Comparison of ENCODE assay signal across 31 cellular contexts in the genomic region with DNA sequence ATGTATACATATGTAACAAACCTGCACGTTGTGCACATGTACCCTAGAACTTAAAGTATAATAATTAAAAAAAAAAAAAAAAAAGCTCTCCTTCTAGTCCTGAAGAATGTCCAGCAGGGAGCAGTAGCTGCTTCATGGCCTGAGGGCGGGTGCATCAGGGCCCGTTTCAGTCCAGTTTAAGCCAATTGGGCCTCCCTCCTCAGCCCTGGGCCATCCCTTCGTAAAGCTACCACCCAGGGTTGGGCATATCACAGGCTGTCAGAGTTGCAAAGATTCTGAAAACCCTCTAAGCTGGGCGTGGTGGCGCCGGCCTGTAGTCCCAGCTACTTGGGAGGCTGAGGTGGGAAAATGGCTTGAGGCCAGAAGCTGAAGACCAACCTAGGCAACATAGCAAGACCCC. TPM values are rescaled to one million over a fixed set of nuclear protein-coding genes. Genes with fewer than 3 reads are reported as not detected.
DNase-seq lines count a peak whose midpoint lies in the region; ATAC-seq, FAIRE-seq and TF ChIP-seq lines count a peak whose summit lies in the region.
"Had no signal": no experiment of that assay in that cellular context is flagged by ENCODE, and none has a peak within 500 bp of the region (broad histone marks: within the 10 kb centered on the region; RNA-seq: fewer than 3 reads in every experiment).

No MANE protein-coding gene starts in this region.

- H3K36me3 ChIP-seq in BE2C (no peaks in the 10 kb centered on the region), kidney (ENCODE audit: control insufficient read depth in 1 of 2, insufficient read depth in 2 of 2, low read length in 2 of 2) (no peaks in the 10 kb centered on the region)
- H3K36me3 ChIP-seq: BLaER1 treated with 17β-estradiol and CSF1 and Interleukin-3, amounts not matched to agents 10 nM and 100 nM; left ventricle myocardium inferior; upper lobe of left lung had no signal

- H3K4me3 ChIP-seq in BE2C (ENCODE audit: low read depth, low read length) (no peak overlapping the region), kidney (ENCODE audit: low read length in 2 of 2) (no peak overlapping the region)
- H3K4me3 ChIP-seq: BLaER1 treated with 17β-estradiol and CSF1 and Interleukin-3, amounts not matched to agents 10 nM and 100 nM; left ventricle myocardium inferior; upper lobe of left lung had no signal

- H3K27ac ChIP-seq in kidney (ENCODE audit: low read depth in 2 of 2, low read length in 2 of 2) = no peak overlapping the region
- H3K27ac ChIP-seq: BLaER1 treated with 17β-estradiol and CSF1 and Interleukin-3, amounts not matched to agents 10 nM and 100 nM; left ventricle myocardium inferior; RWPE1; upper lobe of left lung had no signal

- no peak for FAIRE-seq in kidney (lab: Jason Lieb, UNC)
- FAIRE-seq: endometrium, GM12891, small intestine had no signal

- in situ Hi-C loops in SK-MEL-5 (cut with HindIII; ENCODE audit: low pct_unique_long_range_greater_than_20kb, low sequenced_read_pairs) = no loop called here

- no peak overlapping the region for H3K9ac ChIP-seq in kidney (ENCODE audit: low read length in 2 of 2)
- H3K9ac ChIP-seq: BLaER1 treated with 17β-estradiol and CSF1 and Interleukin-3, amounts not matched to agents 10 nM and 100 nM; SK-N-SH had no signal

- H3K27me3 ChIP-seq in BE2C = no peaks in the 10 kb centered on the region
- H3K27me3 ChIP-seq: upper lobe of left lung had no signal

- intact Hi-C loops in kidney (cut with DNase I) = no loop called here

- no peak for ATAC-seq in GM19467 (IDR thresholded peaks at IDR 0.05; ENCODE audit: unreplicated experiment)
- ATAC-seq: naive thymus-derived CD8-positive, alpha-beta T cell had no signal

- TF ChIP-seq CTCF in BE2C (IDR thresholded peaks at IDR 0.05; ENCODE audit: low read depth, low read length) = 0 out of 2 replicates have a peak, but pooled peaks have one; percentile 6
- TF ChIP-seq CTCF in GM12872 (IDR thresholded peaks at IDR 0.05; ENCODE audit: insufficient read depth, low read depth, low read length) = 0 out of 3 replicates have a peak, but pooled peaks have one; percentile 4
- TF ChIP-seq CTCF in kidney (IDR thresholded peaks at IDR 0.05; ENCODE audit: borderline replicate concordance, extremely low read depth, insufficient read depth) = no peak

- H3K4me1 ChIP-seq in BE2C (no peaks in the 10 kb centered on the region), kidney (ENCODE audit: control insufficient read depth in 1 of 2, insufficient read depth in 1 of 2, low read depth in 1 of 2, low read length in 2 of 2) (no peaks in the 10 kb centered on the region)
- H3K4me1 ChIP-seq: left ventricle myocardium inferior had no signal

- H3K9me3 ChIP-seq in BE2C (no peaks in the 10 kb centered on the region), kidney (ENCODE audit: control insufficient read depth in 1 of 2, low read length in 2 of 2) (no peaks in the 10 kb centered on the region)
- H3K9me3 ChIP-seq: BLaER1 treated with 17β-estradiol and CSF1 and Interleukin-3, amounts not matched to agents 10 nM and 100 nM; left ventricle myocardium inferior; SK-N-SH; upper lobe of left lung had no signal

- no peak for DNase-seq in BE2C
- DNase-seq in SK-MEL-5 (ENCODE audit: low read depth, low spot score) = peak; percentile 13
- DNase-seq in kidney = peak; percentile 23
- no peak for DNase-seq in middle frontal gyrus (ENCODE audit: extremely low spot score, low spot score)
- no peak for DNase-seq in NCI-H1417 (lab: John Stamatoyannopoulos, UW)
- DNase-seq: activated naive CD8-positive, alpha-beta T cell treated with anti-CD3 and anti-CD28 coated beads for 36 hours; activated T-cell treated with anti-CD3 and anti-CD28 coated beads for 4 hours; central memory CD4-positive, alpha-beta T cell; dermis blood vessel endothelial cell; hypothalamus; KBM-7; left ventricle myocardium inferior; midbrain; NCI-H1105; NCI-H2029; NCI-H2227 treated with DMSO at 0.1 percent for 48 hours; nucleus accumbens; SK-N-SH; small intestine; stimulated activated CD4-positive, alpha-beta T cell treated with anti-CD3 and anti-CD28 coated beads, Interleukin-1b, Interleukin-23, amount 100 ng/mL, for 48 hours; upper lobe of left lung had no signal

RNA-seq across cellular contexts. Expression of a gene that starts 5.4 kb away (rescaled TPM):
- not detected for polyA plus RNA-seq in BE2C (2012; ENCODE audit: insufficient read depth, insufficient read length, low read depth)
- 1.1 and 1.4 TPM in 2 replicates for total RNA-seq in SK-MEL-5 (2014; rRNA removed; shearing (Covaris generic))
- 0.56 and 0.87 TPM in 2 replicates for polyA plus RNA-seq in SK-MEL-5 (2015; cell fraction: cytosol; rRNA removed)
- polyA plus RNA-seq in SK-MEL-5 (2015; cell fraction: nucleus; rRNA removed) = 2.1 and 4.3 TPM in 2 replicates
- 1.9 TPM for total RNA-seq in kidney
- polyA plus RNA-seq in kidney (ENCODE audit: insufficient read depth, low read depth, low replicate concordance) = 1.2 TPM
- total RNA-seq: dermis blood vessel endothelial cell, left ventricle myocardium inferior, MCF 10A, pulmonary artery endothelial cell had no signal
- polyA plus RNA-seq: AG04450, SK-N-SH had no signal

RNA-seq across cellular contexts. Expression of a gene that starts 47.3 kb away (rescaled TPM):
- 242 TPM for polyA plus RNA-seq in BE2C (2012; ENCODE audit: insufficient read depth, insufficient read length, low read depth)
- total RNA-seq in SK-MEL-5 (2014; rRNA removed; shearing (Covaris generic)) = 5.4 and 6.4 TPM in 2 replicates
- 4.0 TPM in 2 replicates for polyA plus RNA-seq in SK-MEL-5 (2015; cell fraction: cytosol; rRNA removed)
- 2.0 and 7.1 TPM in 2 replicates for polyA plus RNA-seq in SK-MEL-5 (2015; cell fraction: nucleus; rRNA removed)
- total RNA-seq in kidney = 62.7 TPM
- 57.8 TPM for polyA plus RNA-seq in kidney (ENCODE audit: insufficient read depth, low read depth, low replicate concordance)
- total RNA-seq: MCF 10A; naive thymus-derived CD8-positive, alpha-beta T cell had no signal
- polyA plus RNA-seq: naive thymus-derived CD8-positive, alpha-beta T cell had no signal

Comparison
In these comparisons a context has a peak if more than half of its experiments do, and no peak if none do; other contexts are left out.
1. DNase-seq: peak in SK-MEL-5 (single experiment) and kidney (single experiment); none in BE2C (single experiment), middle frontal gyrus (single experiment) and NCI-H1417 (0 of 3).